Comparison of ENCODE assay signal across 9 cellular contexts in genomic region chr1:12231276-12231595, GRCh38. TPM values are rescaled to one million over a fixed set of nuclear protein-coding genes. Genes with fewer than 3 reads are reported as not detected.
DNase-seq lines count a peak whose midpoint lies in the region; ATAC-seq and TF ChIP-seq lines count a peak whose summit lies in the region.
"Had no signal": no experiment of that assay in that cellular context is flagged by ENCODE, and none has a peak within 500 bp of the region (broad histone marks: within the 10 kb centered on the region; RNA-seq: fewer than 3 reads in every experiment).

No MANE protein-coding gene starts in this region.

- peak overlapping the region; percentile 84 for H3K4me3 Mint-ChIP-seq in activated T-cell treated with anti-CD3 and anti-CD28 coated beads, Interleukin-2, amount 50 U/mL, for 4 hours

- no peak for TF ChIP-seq POLR2A in body of pancreas (IDR thresholded peaks at IDR 0.05)
- TF ChIP-seq POLR2A in lower leg skin (IDR thresholded peaks at IDR 0.05) = no peak
- TF ChIP-seq POLR2A in thyroid gland (IDR thresholded peaks at IDR 0.05) = no peak

- peaks cover 22% of the 10 kb centered on the region for H3K4me1 Mint-ChIP-seq in activated T-cell treated with anti-CD3 and anti-CD28 coated beads, Interleukin-2, amount 50 U/mL, for 4 hours (ENCODE audit: low read depth)

- H3K4me3 ChIP-seq in body of pancreas = peak overlapping the region; percentile 87 to 96
- H3K4me3 ChIP-seq in lower leg skin (ENCODE audit: low read depth, poor library complexity, severe bottlenecking) = peak overlapping the region; percentile 95
- peak overlapping the region in 2 of 3 donors; percentile 50 to 94 for H3K4me3 ChIP-seq in thyroid gland (replicated peaks in 1 of 3)

- no peaks in the 10 kb centered on the region for H3K27me3 Mint-ChIP-seq in activated T-cell treated with anti-CD3 and anti-CD28 coated beads, Interleukin-2, amount 50 U/mL, for 4 hours (ENCODE audit: low read depth)

- no peaks in the 10 kb centered on the region for H3K9me3 ChIP-seq in body of pancreas
- H3K9me3 ChIP-seq in thyroid gland = no peaks in the 10 kb centered on the region

- H3K36me3 ChIP-seq in body of pancreas (replicated peaks in 1 of 2; ENCODE audit: insufficient read depth in 1 of 2, low read depth in 2 of 2) (peaks cover 0 to 2% of the 10 kb centered on the region in 2 donors), thyroid gland (peaks cover 6 to 8% of the 10 kb centered on the region in 2 donors)

- intact Hi-C loops in body of pancreas (cut with DNase I) (no loop called here), lower leg skin (cut with DNase I; ENCODE audit: low total_unique reads) (no loop called here), thyroid gland (cut with DNase I) (no loop called here), head of caudate nucleus (cut with DNase I) (no loop called here)

- no peak for ATAC-seq in activated T-cell treated with anti-CD3 and anti-CD28 coated beads, Interleukin-2, amount 50 U/mL, for 4 hours
- ATAC-seq in body of pancreas (no peak), HG02970 (IDR thresholded peaks at IDR 0.05; ENCODE audit: low FRiP score, unreplicated experiment) (no peak), HG03175 (IDR thresholded peaks at IDR 0.05; ENCODE audit: unreplicated experiment) (no peak)

- TF ChIP-seq CTCF in body of pancreas (IDR thresholded peaks at IDR 0.05) = no peak
- TF ChIP-seq CTCF in lower leg skin (IDR thresholded peaks at IDR 0.05) = no peak
- TF ChIP-seq CTCF in thyroid gland (IDR thresholded peaks at IDR 0.05) = no peak

- H3K4me1 ChIP-seq in body of pancreas = peaks cover 13% of the 10 kb centered on the region
- H3K4me1 ChIP-seq in thyroid gland = peaks cover 18 to 22% of the 10 kb centered on the region in 2 donors

- H3K27ac ChIP-seq in body of pancreas = peak overlapping the region; percentile 84 to 92 (median 88)
- H3K27ac ChIP-seq in thyroid gland = peak overlapping the region; percentile 70 to 98 (median 96)

- H3K27me3 ChIP-seq in body of pancreas (no peaks in the 10 kb centered on the region), thyroid gland (no peaks in the 10 kb centered on the region)

- DNase-seq in activated T-cell treated with anti-CD3 and anti-CD28 coated beads, Interleukin-2, amount 50 U/mL, for 4 hours = no peak
- no peak for DNase-seq in activated T-cell treated with anti-CD3 and anti-CD28 coated beads for 4 hours
- no peak for DNase-seq in body of pancreas
- no peak for DNase-seq in lower leg skin (ENCODE audit: low spot score in 2 of 2)
- no peak for DNase-seq in thyroid gland
- no peak for DNase-seq in head of caudate nucleus
- DNase-seq: MV-4-11 had no signal

- no peaks in the 10 kb centered on the region for H3K9me3 Mint-ChIP-seq in activated T-cell treated with anti-CD3 and anti-CD28 coated beads, Interleukin-2, amount 50 U/mL, for 4 hours

- WGBS in body of pancreas, 2 donors = 7 to 14% methylated on average over 4 of the region's 4 CpGs
- WGBS in lower leg skin, 2 donors = 6 to 7% methylated on average over 4 of the region's 4 CpGs
- 2 to 4% methylated on average over 4 of the region's 4 CpGs for WGBS in thyroid gland, 2 donors

- H3K36me3 Mint-ChIP-seq in activated T-cell treated with anti-CD3 and anti-CD28 coated beads, Interleukin-2, amount 50 U/mL, for 4 hours (ENCODE audit: insufficient read depth) = peaks cover 7% of the 10 kb centered on the region

RNA-seq across cellular contexts. Expression of gene VPS13D, which starts 1.4 kb away (rescaled TPM):
- total RNA-seq in activated T-cell treated with anti-CD3 and anti-CD28 coated beads, Interleukin-2, amount 50 U/mL, for 4 hours = 10 to 100 TPM; 24.0 to 26.6 (median 26.5) TPM
- total RNA-seq in body of pancreas (10 to 100 TPM; 54.0 to 63.3 TPM), lower leg skin (100 to 1,000 TPM in 3 of 4 donors, 10 to 100 TPM in 1; 96.5 to 200 (median 116) TPM), thyroid gland (100 to 1,000 TPM; 137 to 238 (median 191) TPM)
